ENCODE assay signal across 18 cellular contexts in genomic region chr2:240140920-240141319, GRCh38. TPM values are rescaled to one million over a fixed set of nuclear protein-coding genes. Genes with fewer than 3 reads are reported as not detected.
"Had no signal": no experiment of that assay in that cellular context is flagged by ENCODE, and none has a peak within 500 bp of the region (broad histone marks: within the 10 kb centered on the region; RNA-seq: fewer than 3 reads in every experiment).

No MANE protein-coding gene starts in this region.

- H3K9me3 Mint-ChIP-seq: activated CD4-positive, alpha-beta T cell treated with anti-CD3 and anti-CD28 coated beads, Interleukin-2, amount 10 ng/mL, durations not matched to agents 24 days and 14 days; central memory CD8-positive, alpha-beta T cell; stimulated activated memory B cell treated with anti-CD40 and anti-IgM and Interleukin-4, amounts not matched to agents 10 μg/mL and 1 μg/mL and 100 μg/mL, for 72 hours; T-helper 1 cell treated with Interleukin-12 subunit alpha and Interleukin-12 subunit beta and Interleukin-4 antibody, amounts not matched to agents 30 μg/mL and 1 μg/mL, for 36 hours; WTC11 had no signal

- ATAC-seq: body of pancreas; naive thymus-derived CD8-positive, alpha-beta T cell; pancreas; SK-N-SH treated with all-trans-retinoic acid at 6 μM for 48 hours; stimulated activated memory B cell treated with anti-CD40 and anti-IgM and Interleukin-4, amounts not matched to agents 10 μg/mL and 1 μg/mL and 100 μg/mL, for 72 hours; WTC11 had no signal

- H3K27ac ChIP-seq: body of pancreas, pancreas, tibial nerve, vagina had no signal

- H3K4me1 ChIP-seq: pancreas, vagina had no signal

- H3K27me3 Mint-ChIP-seq: activated CD4-positive, alpha-beta T cell treated with anti-CD3 and anti-CD28 coated beads, Interleukin-2, amount 10 ng/mL, durations not matched to agents 24 days and 14 days had no signal

- DNase-seq: activated CD4-positive, alpha-beta T cell treated with anti-CD3 and anti-CD28 coated beads, Interleukin-2, amount 10 ng/mL, durations not matched to agents 24 days and 14 days; hippocampal formation; kidney glomerular epithelial cell; mammary epithelial cell; retina; small intestine had no signal

- H3K9me3 ChIP-seq: body of pancreas, pancreas, tibial nerve, vagina had no signal

- H3K36me3 ChIP-seq: pancreas, tibial nerve, vagina had no signal

- H3K4me3 Mint-ChIP-seq: activated CD4-positive, alpha-beta T cell treated with anti-CD3 and anti-CD28 coated beads, Interleukin-2, amount 10 ng/mL, durations not matched to agents 24 days and 14 days; central memory CD8-positive, alpha-beta T cell; stimulated activated memory B cell treated with anti-CD40 and anti-IgM and Interleukin-4, amounts not matched to agents 10 μg/mL and 1 μg/mL and 100 μg/mL, for 72 hours; T-helper 1 cell treated with Interleukin-12 subunit alpha and Interleukin-12 subunit beta and Interleukin-4 antibody, amounts not matched to agents 30 μg/mL and 1 μg/mL, for 36 hours; WTC11 had no signal

- H3K4me3 ChIP-seq: body of pancreas, pancreas, tibial nerve, vagina had no signal

- H3K27me3 ChIP-seq: body of pancreas, pancreas, tibial nerve, vagina had no signal

- H3K36me3 Mint-ChIP-seq: naive thymus-derived CD8-positive, alpha-beta T cell; stimulated activated memory B cell treated with anti-CD40 and anti-IgM and Interleukin-4, amounts not matched to agents 10 μg/mL and 1 μg/mL and 100 μg/mL, for 72 hours; WTC11 had no signal

- H3K27ac Mint-ChIP-seq: activated CD4-positive, alpha-beta T cell treated with anti-CD3 and anti-CD28 coated beads, Interleukin-2, amount 10 ng/mL, durations not matched to agents 24 days and 14 days; naive thymus-derived CD8-positive, alpha-beta T cell; stimulated activated memory B cell treated with anti-CD40 and anti-IgM and Interleukin-4, amounts not matched to agents 10 μg/mL and 1 μg/mL and 100 μg/mL, for 72 hours; T-helper 1 cell treated with Interleukin-12 subunit alpha and Interleukin-12 subunit beta and Interleukin-4 antibody, amounts not matched to agents 30 μg/mL and 1 μg/mL, for 36 hours; WTC11 had no signal

RNA-seq across cellular contexts. Expression of gene OTOS, which starts 0.5 kb away (rescaled TPM):
- total RNA-seq: activated CD4-positive, alpha-beta T cell treated with anti-CD3 and anti-CD28 coated beads, Interleukin-2, amount 10 ng/mL, durations not matched to agents 24 days and 14 days; body of pancreas; mammary epithelial cell; mononuclear cell; naive thymus-derived CD8-positive, alpha-beta T cell; pancreas; tibial nerve; vagina; WTC11 had no signal
- polyA plus RNA-seq: esophagus; mammary epithelial cell; naive thymus-derived CD8-positive, alpha-beta T cell; pancreas; small intestine had no signal
